16 cellular contexts compared by ENCODE assay signal in the genomic region with DNA sequence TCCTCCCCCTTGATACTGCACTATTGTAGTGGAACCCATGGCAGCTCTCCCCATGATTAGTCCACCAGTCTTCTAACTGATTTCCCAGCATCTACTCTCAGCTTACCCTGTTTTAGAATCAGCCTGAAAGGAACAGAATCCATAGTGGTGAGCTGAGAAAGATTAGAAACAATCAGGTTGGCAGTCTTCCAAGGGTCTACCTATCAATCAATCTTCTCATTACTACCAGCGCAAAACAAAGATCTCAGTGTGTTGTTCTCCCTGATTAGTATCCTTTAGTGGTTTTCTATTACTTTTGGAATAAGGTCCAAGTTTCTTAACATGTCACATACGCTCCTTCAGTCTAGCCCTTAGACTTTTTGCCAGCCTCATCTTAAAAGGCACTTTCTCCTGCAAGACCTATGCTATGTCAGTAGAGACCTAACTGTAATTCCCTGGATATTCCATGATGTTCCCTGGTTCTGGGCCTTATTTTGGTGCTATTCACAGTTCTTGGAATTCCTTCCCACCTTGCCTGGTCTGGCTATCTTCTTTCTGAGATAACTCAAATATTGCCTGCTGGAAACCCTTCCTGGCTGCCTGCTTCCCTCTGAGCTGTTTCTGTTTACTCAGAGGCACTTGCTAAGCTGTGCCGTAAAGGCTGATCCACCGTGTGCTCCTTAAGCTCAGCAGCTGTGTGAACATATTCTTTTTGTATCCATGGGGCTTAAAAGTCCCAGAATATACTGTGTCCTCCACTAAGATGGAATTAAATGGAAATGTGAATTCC. TPM values are rescaled to one million over a fixed set of nuclear protein-coding genes. Genes with fewer than 3 reads are reported as not detected.
DNase-seq lines count a peak whose midpoint lies in the region; ATAC-seq, FAIRE-seq and TF ChIP-seq lines count a peak whose summit lies in the region.
"Had no signal": no experiment of that assay in that cellular context is flagged by ENCODE, and none has a peak within 500 bp of the region (broad histone marks: within the 10 kb centered on the region; RNA-seq: fewer than 3 reads in every experiment).

No MANE protein-coding gene starts in this region.

- no peak overlapping the region for H3K4ac ChIP-seq in mesenchymal stem cell (ENCODE audit: low read depth in 1 of 2, low read length in 2 of 2)

- TF ChIP-seq CTCF in astrocyte (IDR thresholded peaks at IDR 0.05; ENCODE audit: insufficient read depth, low read depth, low read length) = no peak
- TF ChIP-seq CTCF in dorsolateral prefrontal cortex (IDR thresholded peaks at IDR 0.05 in 54 of 56, conservative IDR thresholded peaks at IDR 0.05 in 2 of 56; ENCODE audit: low read depth in 1 of 56, partially characterized antibody in 56 of 56) = no peak

- no peak for ATAC-seq in GM18858 (IDR thresholded peaks at IDR 0.05; ENCODE audit: unreplicated experiment)
- ATAC-seq: activated CD8-positive, alpha-beta T cell treated with anti-CD3 and anti-CD28 coated beads, Interleukin-2, amount 10 ng/mL, durations not matched to agents 7 days and 5 days; effector memory CD8-positive, alpha-beta T cell; HepG2 had no signal

- H2BK15ac ChIP-seq in mesenchymal stem cell (ENCODE audit: low read depth, poor library complexity, severe bottlenecking) = no peak overlapping the region

- no peaks in the 10 kb centered on the region for H4K20me1 ChIP-seq in astrocyte (ENCODE audit: insufficient read depth, low read length)
- H4K20me1 ChIP-seq: BLaER1 treated with 17β-estradiol and CSF1 and Interleukin-3, amounts not matched to agents 10 nM and 100 nM had no signal

- no peak overlapping the region for H2AFZ ChIP-seq in astrocyte (ENCODE audit: low read depth, low read length)
- no peak overlapping the region for H2AFZ ChIP-seq in mesenchymal stem cell (ENCODE audit: low read depth, low read length)

- intact Hi-C loops in dorsolateral prefrontal cortex (cut with DNase I) = no loop called here
- intact Hi-C loops in posterior cingulate gyrus (cut with DNase I) = no loop called here

- H3K4me1 Mint-ChIP-seq in astrocyte (ENCODE audit: low read depth, unreplicated experiment) = peaks cover 32% of the 10 kb centered on the region

- H3K79me1 ChIP-seq in mesenchymal stem cell (replicated peaks; ENCODE audit: low read length, poor library complexity, severe bottlenecking) = no peaks in the 10 kb centered on the region

- H3K36me3 Mint-ChIP-seq in astrocyte (ENCODE audit: low read depth, unreplicated experiment) = no peaks in the 10 kb centered on the region

- H3K79me2 ChIP-seq in astrocyte (ENCODE audit: insufficient read depth, low read length) = no peaks in the 10 kb centered on the region

- H3K4me3 ChIP-seq in astrocyte (ENCODE audit: insufficient read depth, low read depth, low read length) = no peak overlapping the region
- H3K4me3 ChIP-seq in mesenchymal stem cell (ENCODE audit: insufficient read depth in 1 of 2, low read depth in 1 of 2, low read length in 2 of 2) = no peak overlapping the region
- H3K4me3 ChIP-seq in dorsolateral prefrontal cortex = no peak overlapping the region
- H3K4me3 ChIP-seq: ascending aorta; BLaER1 treated with 17β-estradiol and CSF1 and Interleukin-3, amounts not matched to agents 10 nM and 100 nM; SJSA1; thoracic aorta had no signal

- no peak overlapping the region for H4K91ac ChIP-seq in mesenchymal stem cell (ENCODE audit: low read length)

- H3K9me3 Mint-ChIP-seq in astrocyte (ENCODE audit: unreplicated experiment) = peaks cover 9% of the 10 kb centered on the region
- H3K9me3 Mint-ChIP-seq: effector memory CD8-positive, alpha-beta T cell had no signal

- H3K27me3 ChIP-seq in astrocyte (ENCODE audit: insufficient read depth, low read length) (no peaks in the 10 kb centered on the region), mesenchymal stem cell (ENCODE audit: control insufficient read depth in 1 of 2, insufficient read depth in 1 of 2, low read length in 2 of 2) (no peaks in the 10 kb centered on the region), dorsolateral prefrontal cortex (peaks cover 0 to 2% (median 0%) of the 10 kb centered on the region in 45 donors)
- H3K27me3 ChIP-seq: ascending aorta; BLaER1 treated with 17β-estradiol and CSF1 and Interleukin-3, amounts not matched to agents 10 nM and 100 nM; SJSA1 had no signal

- no peak overlapping the region for H3K4me3 Mint-ChIP-seq in astrocyte (ENCODE audit: unreplicated experiment)
- H3K4me3 Mint-ChIP-seq: activated CD8-positive, alpha-beta T cell treated with anti-CD3 and anti-CD28 coated beads, Interleukin-2, amount 10 ng/mL, durations not matched to agents 7 days and 5 days; effector memory CD8-positive, alpha-beta T cell had no signal

- H2BK5ac ChIP-seq in mesenchymal stem cell (ENCODE audit: low read depth, low read length, poor library complexity, severe bottlenecking) = no peak overlapping the region

- H3K36me3 ChIP-seq in astrocyte (ENCODE audit: insufficient read depth, low read length) (no peaks in the 10 kb centered on the region), mesenchymal stem cell (ENCODE audit: control insufficient read depth in 1 of 2, insufficient read depth in 2 of 2, low read depth in 1 of 2, low read length in 2 of 2) (peaks cover 0 to 3% of the 10 kb centered on the region in 2 experiments)
- H3K36me3 ChIP-seq: ascending aorta; BLaER1 treated with 17β-estradiol and CSF1 and Interleukin-3, amounts not matched to agents 10 nM and 100 nM; SJSA1; thoracic aorta had no signal

- H2BK12ac ChIP-seq in mesenchymal stem cell (ENCODE audit: low read length in 2 of 2) = peak overlapping the region in 1 of 2 experiments; percentile 2

- no peak for FAIRE-seq in astrocyte (lab: Jason Lieb, UNC)
- FAIRE-seq: HepG2, kidney had no signal

- H3K23ac ChIP-seq in mesenchymal stem cell (ENCODE audit: low read length in 2 of 2) = no peak overlapping the region

- peak; percentile 50 for DNase-seq in COR-L47 (lab: John Stamatoyannopoulos, UW)
- no peak for DNase-seq in astrocyte (ENCODE audit: low read depth)
- DNase-seq in mesenchymal stem cell = peak; percentile 46
- DNase-seq in dorsolateral prefrontal cortex = no peak
- no peak for DNase-seq in NK-92 treated with Interleukin-12 subunit alpha and Interleukin-12 subunit beta, amount 100 ng/mL, for 24 hours (lab: John Stamatoyannopoulos, UW)
- DNase-seq in posterior cingulate gyrus = no peak
- DNase-seq: activated CD8-positive, alpha-beta T cell treated with anti-CD3 and anti-CD28 coated beads, Interleukin-2, amount 10 ng/mL, durations not matched to agents 7 days and 5 days; effector memory CD8-positive, alpha-beta T cell; kidney had no signal

- H2AK5ac ChIP-seq in mesenchymal stem cell (ENCODE audit: low read length, severe bottlenecking) = peak overlapping the region; percentile 55

- H3K4me1 ChIP-seq in astrocyte (ENCODE audit: insufficient read depth, low read length) (peaks cover 27% of the 10 kb centered on the region), mesenchymal stem cell (ENCODE audit: control insufficient read depth, insufficient read depth, low read depth, low read length) (peaks cover 15% of the 10 kb centered on the region)

- no peak overlapping the region for H3K18ac ChIP-seq in mesenchymal stem cell (ENCODE audit: low read depth in 1 of 2, low read length in 2 of 2)

- H3K14ac ChIP-seq in mesenchymal stem cell (ENCODE audit: low read length in 2 of 2) = no peak overlapping the region

- peak overlapping the region; percentile 19 for H3K27ac Mint-ChIP-seq in astrocyte (ENCODE audit: unreplicated experiment)
- H3K27ac Mint-ChIP-seq: activated CD8-positive, alpha-beta T cell treated with anti-CD3 and anti-CD28 coated beads, Interleukin-2, amount 10 ng/mL, durations not matched to agents 7 days and 5 days; effector memory CD8-positive, alpha-beta T cell had no signal

- TF ChIP-seq RAD21 in Ishikawa (IDR thresholded peaks at IDR 0.05; ENCODE audit: low read depth) = no peak

- H3K9me3 ChIP-seq in astrocyte (ENCODE audit: insufficient read depth, low read depth, low read length) (no peaks in the 10 kb centered on the region), mesenchymal stem cell (ENCODE audit: control insufficient read depth, low read length) (no peaks in the 10 kb centered on the region)
- H3K9me3 ChIP-seq: ascending aorta; BLaER1 treated with 17β-estradiol and CSF1 and Interleukin-3, amounts not matched to agents 10 nM and 100 nM; thoracic aorta had no signal

- H3K9ac ChIP-seq in astrocyte (ENCODE audit: low read length) (no peak overlapping the region), mesenchymal stem cell (ENCODE audit: low read length) (no peak overlapping the region)
- H3K9ac ChIP-seq: BLaER1 treated with 17β-estradiol and CSF1 and Interleukin-3, amounts not matched to agents 10 nM and 100 nM had no signal

- H2BK120ac ChIP-seq in mesenchymal stem cell (ENCODE audit: low read depth, low read length) = no peak overlapping the region

- no peak overlapping the region for H4K8ac ChIP-seq in mesenchymal stem cell (ENCODE audit: low read length)

- H3K27ac ChIP-seq in astrocyte (ENCODE audit: low read depth, low read length) = no peak overlapping the region
- no peak overlapping the region for H3K27ac ChIP-seq in mesenchymal stem cell (ENCODE audit: low read length, poor library complexity, severe bottlenecking)
- H3K27ac ChIP-seq in dorsolateral prefrontal cortex = no peak overlapping the region
- H3K27ac ChIP-seq: ascending aorta; BLaER1 treated with 17β-estradiol and CSF1 and Interleukin-3, amounts not matched to agents 10 nM and 100 nM; SJSA1; thoracic aorta had no signal

- 40% methylated on average over 4 of the region's 4 CpGs for WGBS in mesenchymal stem cell

- no peak overlapping the region for H3K4me2 ChIP-seq in astrocyte (ENCODE audit: low read length)
- no peak overlapping the region for H3K4me2 ChIP-seq in mesenchymal stem cell (ENCODE audit: low read length, poor library complexity, severe bottlenecking)
- H3K4me2 ChIP-seq: BLaER1 treated with 17β-estradiol and CSF1 and Interleukin-3, amounts not matched to agents 10 nM and 100 nM had no signal

- TF ChIP-seq EP300 in Ishikawa (IDR thresholded peaks at IDR 0.05; ENCODE audit: borderline replicate concordance) = no peak

- H3K27me3 Mint-ChIP-seq in astrocyte (ENCODE audit: low read depth, unreplicated experiment) = peaks cover 4% of the 10 kb centered on the region

TF ChIP-seq in Ishikawa, 13 proteins besides CTCF, POLR2A, EP300 and RAD21:
- no peak for TF ChIP-seq CREB1 (IDR thresholded peaks at IDR 0.05; ENCODE audit: low read depth)
- 0 out of 2 replicates have a peak, but pooled peaks have one; percentile 18 for TF ChIP-seq NFIC (IDR thresholded peaks at IDR 0.05)

RNA-seq across cellular contexts. Expression of gene LAMA3, which starts 32.6 kb away (rescaled TPM):
- total RNA-seq in astrocyte (0.50 and 0.86 TPM in 2 replicates), dorsolateral prefrontal cortex (10 to 100 TPM in 44 of 120 experiments, 1 to 10 TPM in 76; 3.2 to 17.7 (median 8.6) TPM)
- 0.23 TPM for polyA plus RNA-seq in mesenchymal stem cell (2013, experiment 1 of 2)
- polyA plus RNA-seq in mesenchymal stem cell (2013, experiment 2 of 2) = 0.15 TPM

RNA-seq across cellular contexts. Expression of gene ANKRD29, which starts 59.2 kb away (rescaled TPM):
- 0.70 and 0.75 TPM in 2 replicates for total RNA-seq in astrocyte
- polyA plus RNA-seq in mesenchymal stem cell (2013, experiment 1 of 2) = 0.11 TPM
- 0.07 TPM for polyA plus RNA-seq in mesenchymal stem cell (2013, experiment 2 of 2)
- total RNA-seq in dorsolateral prefrontal cortex = 10 to 100 TPM in 119 of 120 experiments, 1 to 10 TPM in 1; 7.8 to 35.9 (median 20.6) TPM
- total RNA-seq: activated CD8-positive, alpha-beta T cell treated with anti-CD3 and anti-CD28 coated beads, Interleukin-2, amount 10 ng/mL, durations not matched to agents 7 days and 5 days; HepG2 had no signal
- polyA plus RNA-seq: HepG2 had no signal

Comparison
In these comparisons a context has a peak if more than half of its experiments do, and no peak if none do; other contexts are left out.
1. DNase-seq: peak in COR-L47 (single experiment) and mesenchymal stem cell (single experiment); none in astrocyte (single experiment), dorsolateral prefrontal cortex (0 of 10), NK-92 treated with Interleukin-12 subunit alpha and Interleukin-12 subunit beta, amount 100 ng/mL, for 24 hours (single experiment) and posterior cingulate gyrus (0 of 10).